ENCODE assay signal across 10 cellular contexts in the genomic region with DNA sequence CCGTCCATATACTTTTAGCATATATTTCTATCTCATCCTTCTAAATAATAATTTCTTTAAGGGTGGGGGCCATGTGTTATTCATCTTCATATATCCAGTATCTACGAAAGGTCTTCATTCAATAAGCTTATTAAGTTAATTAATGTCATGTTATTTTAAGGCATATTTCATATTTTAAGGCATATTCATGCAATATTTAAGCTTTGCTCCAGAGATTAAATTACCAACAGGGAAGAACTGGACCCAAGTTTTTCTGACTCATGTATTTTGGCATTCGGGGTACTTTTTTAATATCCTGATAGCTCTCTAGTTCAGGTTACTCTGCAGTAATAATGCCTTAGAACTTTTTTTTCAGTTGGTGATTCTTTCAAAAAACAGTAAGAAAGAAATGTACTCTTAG. TPM values are rescaled to one million over a fixed set of nuclear protein-coding genes. Genes with fewer than 3 reads are reported as not detected.
DNase-seq lines count a peak whose midpoint lies in the region; ATAC-seq and TF ChIP-seq lines count a peak whose summit lies in the region.
"Had no signal": no experiment of that assay in that cellular context is flagged by ENCODE, and none has a peak within 500 bp of the region (broad histone marks: within the 10 kb centered on the region; RNA-seq: fewer than 3 reads in every experiment).

No MANE protein-coding gene starts in this region.

- TF ChIP-seq POLR2A in tibial nerve (IDR thresholded peaks at IDR 0.05) (no peak), erythroblast (IDR thresholded peaks at IDR 0.05; ENCODE audit: low read length) (no peak)

- H3K9me3 ChIP-seq in DOHH2 (ENCODE audit: control insufficient read depth, insufficient read depth, low read length) (no peaks in the 10 kb centered on the region), tibial nerve (no peaks in the 10 kb centered on the region), lower lobe of right lung (no peaks in the 10 kb centered on the region)
- H3K9me3 ChIP-seq: thoracic aorta had no signal

- peaks cover 90% of the 10 kb centered on the region for H3K79me2 ChIP-seq in DOHH2 (ENCODE audit: control insufficient read depth, low read length)

- 87% methylated on average over 3 of the region's 3 CpGs for WGBS in tibial nerve, 2 donors

- TF ChIP-seq CTCF in DOHH2 (IDR thresholded peaks at IDR 0.05; ENCODE audit: low read depth, low read length, poor library complexity, severe bottlenecking) = no peak
- no peak for TF ChIP-seq CTCF in fibroblast of mammary gland (conservative IDR thresholded peaks at IDR 0.05; ENCODE audit: control insufficient read depth, insufficient read depth, low read depth, low read length)
- TF ChIP-seq CTCF in tibial nerve (IDR thresholded peaks at IDR 0.05) = no peak
- no peak for TF ChIP-seq CTCF in RWPE1 (conservative IDR thresholded peaks at IDR 0.05; ENCODE audit: low read depth)
- no peak for TF ChIP-seq CTCF in lower lobe of right lung (IDR thresholded peaks at IDR 0.05)

- H3K4me3 ChIP-seq in DOHH2 (ENCODE audit: low read length) (peak overlapping the region; percentile 68), fibroblast of mammary gland (ENCODE audit: control insufficient read depth, low read depth, low read length) (no peak overlapping the region), tibial nerve (no peak overlapping the region), lower lobe of right lung (no peak overlapping the region)

- peak; percentile 28 for DNase-seq in fibroblast of mammary gland (ENCODE audit: low read depth)
- no peak for DNase-seq in tibial nerve (ENCODE audit: low spot score in 2 of 2)
- no peak for DNase-seq in erythroblast (lab: John Stamatoyannopoulos, UW)
- DNase-seq in RWPE1 (ENCODE audit: low spot score) = no peak
- DNase-seq in lower lobe of right lung = no peak
- DNase-seq: DMS79 had no signal

- CTCF ChIA-PET in RWPE1 (lab: Yijun Ruan, JAX) = interaction anchor here (0.8 kb wide), 1 partner anchor 159 kb away, joined by 5 read pairs; no protein-coding TSS in a partner anchor

- peak overlapping the region; percentile 94 for H3K27ac ChIP-seq in DOHH2 (ENCODE audit: low read depth, low read length)
- H3K27ac ChIP-seq in tibial nerve = no peak overlapping the region
- no peak overlapping the region for H3K27ac ChIP-seq in RWPE1
- H3K27ac ChIP-seq in lower lobe of right lung = no peak overlapping the region
- H3K27ac ChIP-seq: thoracic aorta had no signal

- H4K20me1 ChIP-seq in DOHH2 (ENCODE audit: control insufficient read depth, insufficient read depth, low read depth, low read length) = no peaks in the 10 kb centered on the region

- no peaks in the 10 kb centered on the region for H3K9me2 ChIP-seq in DOHH2 (replicated peaks; ENCODE audit: control insufficient read depth, low read length)

- peaks cover 67% of the 10 kb centered on the region for H3K36me3 ChIP-seq in DOHH2 (ENCODE audit: control insufficient read depth, low read length)
- H3K36me3 ChIP-seq in tibial nerve = peaks cover 0 to 34% (median 4%) of the 10 kb centered on the region in 3 donors
- H3K36me3 ChIP-seq in lower lobe of right lung = peaks cover 19% of the 10 kb centered on the region
- H3K36me3 ChIP-seq: thoracic aorta had no signal

- peak overlapping the region; percentile 96 for H3K4me2 ChIP-seq in DOHH2 (ENCODE audit: low read length)

- intact Hi-C loops in lower lobe of right lung (cut with DNase I) = no loop called here

- H3F3A ChIP-seq in DOHH2 (ENCODE audit: control insufficient read depth, insufficient read depth) = peaks cover 21% of the 10 kb centered on the region

- H3K27me3 ChIP-seq in DOHH2 (ENCODE audit: control insufficient read depth, low read length) = no peaks in the 10 kb centered on the region
- H3K27me3 ChIP-seq in tibial nerve = no peaks in the 10 kb centered on the region
- no peaks in the 10 kb centered on the region for H3K27me3 ChIP-seq in lower lobe of right lung (ENCODE audit: low read depth)

- POLR2A ChIA-PET in RWPE1 (lab: Yijun Ruan, JAX; ENCODE audit: low non-redundant PET) = no interaction called here

- no peak for TF ChIP-seq EP300 in tibial nerve (IDR thresholded peaks at IDR 0.05)

- peaks cover 58% of the 10 kb centered on the region for H3K4me1 ChIP-seq in DOHH2 (ENCODE audit: control insufficient read depth, low read length)
- H3K4me1 ChIP-seq in tibial nerve = peaks cover 0 to 30% (median 4%) of the 10 kb centered on the region in 4 donors
- H3K4me1 ChIP-seq in lower lobe of right lung = peaks cover 20% of the 10 kb centered on the region

- ATAC-seq in GM21423 (IDR thresholded peaks at IDR 0.05; ENCODE audit: unreplicated experiment) = peak; percentile 7
- peak; percentile 10 for ATAC-seq in HG03571 (IDR thresholded peaks at IDR 0.05; ENCODE audit: unreplicated experiment)
- no peak for ATAC-seq in lower lobe of right lung

RNA-seq across cellular contexts. Expression of gene PHC3, which starts 27.4 kb away (rescaled TPM):
- total RNA-seq in tibial nerve = 100 to 1,000 TPM in 3 of 4 donors, 10 to 100 TPM in 1; 63.8 to 124 (median 112) TPM
- 89.9 TPM for total RNA-seq in lower lobe of right lung

Comparison
In these comparisons a context has a peak if more than half of its experiments do, and no peak if none do; other contexts are left out.
1. ATAC-seq: peak in GM21423 (single experiment) and HG03571 (single experiment); none in lower lobe of right lung (0 of 2).